ENCODE assay signal across 1 cellular context in the genomic region with DNA sequence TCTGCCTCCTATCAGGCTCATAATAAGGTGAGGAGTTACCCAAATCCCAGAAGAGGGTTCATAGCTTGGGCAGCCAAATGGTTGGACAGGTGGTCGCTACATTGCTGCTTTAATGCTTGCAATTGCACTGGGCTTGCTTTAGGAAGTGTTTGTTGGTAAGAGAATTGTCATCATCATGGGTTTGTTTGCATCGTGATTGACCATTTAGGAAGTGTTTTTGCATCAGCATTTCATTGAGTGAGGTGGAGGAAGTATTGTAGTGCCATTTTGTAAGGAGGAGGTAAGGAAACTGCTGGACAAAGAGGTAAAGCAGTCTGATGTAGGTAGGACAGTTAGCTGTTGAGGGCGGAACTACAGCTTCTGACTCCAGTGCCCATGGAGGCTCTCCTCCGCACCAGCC.
TF ChIP-seq lines count a peak whose summit lies in the region.

No MANE protein-coding gene starts in this region.

TF ChIP-seq in HepG2, 621 proteins besides CTCF, POLR2A, EP300 and RAD21 (continued from another document):
- TF ChIP-seq, protein P1, sequence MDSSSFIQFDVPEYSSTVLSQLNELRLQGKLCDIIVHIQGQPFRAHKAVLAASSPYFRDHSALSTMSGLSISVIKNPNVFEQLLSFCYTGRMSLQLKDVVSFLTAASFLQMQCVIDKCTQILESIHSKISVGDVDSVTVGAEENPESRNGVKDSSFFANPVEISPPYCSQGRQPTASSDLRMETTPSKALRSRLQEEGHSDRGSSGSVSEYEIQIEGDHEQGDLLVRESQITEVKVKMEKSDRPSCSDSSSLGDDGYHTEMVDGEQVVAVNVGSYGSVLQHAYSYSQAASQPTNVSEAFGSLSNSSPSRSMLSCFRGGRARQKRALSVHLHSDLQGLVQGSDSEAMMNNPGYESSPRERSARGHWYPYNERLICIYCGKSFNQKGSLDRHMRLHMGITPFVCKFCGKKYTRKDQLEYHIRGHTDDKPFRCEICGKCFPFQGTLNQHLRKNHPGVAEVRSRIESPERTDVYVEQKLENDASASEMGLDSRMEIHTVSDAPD (CRISPR knock-in tag; IDR thresholded peaks at IDR 0.05), result 0 out of 2 replicates have a peak, but pooled peaks have one; percentile 42
- TF ChIP-seq CENPX (CRISPR knock-in tag; IDR thresholded peaks at IDR 0.05) (no peak), XBP1 (CRISPR knock-in tag; IDR thresholded peaks at IDR 0.05) (no peak)
